Comparison of ENCODE assay signal across 8 cellular contexts in the genomic region with DNA sequence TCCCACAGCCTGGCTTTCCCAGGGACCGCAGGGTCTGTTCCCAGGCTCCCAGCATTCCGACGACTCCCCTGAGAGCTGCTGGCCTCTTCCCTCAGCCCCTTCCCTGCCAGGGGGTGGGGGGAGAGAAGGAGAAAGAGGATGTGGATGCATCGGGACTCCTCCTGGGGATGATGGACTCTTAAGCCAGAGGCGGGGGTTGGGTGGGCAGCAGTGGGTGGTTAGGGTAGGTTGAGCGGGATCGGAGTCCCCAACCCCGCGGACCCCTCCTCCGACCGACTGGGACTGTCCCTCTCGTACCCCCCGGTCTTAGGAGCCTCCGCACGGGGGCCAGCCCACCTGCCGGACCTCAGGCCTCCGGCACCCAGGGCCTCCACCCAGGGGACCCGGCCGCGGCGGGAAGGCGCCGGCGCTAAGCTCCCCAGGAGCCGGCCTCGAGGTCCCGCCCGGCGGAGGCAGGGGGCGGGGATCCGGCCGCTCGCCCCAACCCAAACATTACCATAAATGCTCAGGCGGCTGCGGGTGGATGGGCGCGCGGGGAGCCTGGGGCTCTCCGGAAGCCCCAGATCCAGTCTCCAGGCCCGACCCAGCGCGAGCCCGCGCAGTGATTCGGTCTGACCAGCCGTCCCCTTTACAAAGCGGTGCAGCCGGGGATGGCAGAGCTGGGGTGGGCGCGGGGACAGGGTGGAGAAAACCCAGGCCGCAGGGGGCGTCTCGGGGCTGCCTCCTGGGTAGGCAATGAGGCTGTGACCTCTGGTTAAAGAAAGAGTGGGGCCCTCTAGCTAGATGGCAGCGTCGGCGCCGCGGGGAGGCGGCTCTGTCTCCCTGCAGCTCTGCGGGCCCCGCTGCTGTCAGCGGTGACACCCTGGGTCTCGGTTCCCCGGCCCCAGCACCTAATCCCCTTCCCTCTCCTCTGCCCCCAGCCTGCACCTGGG. TPM values are rescaled to one million over a fixed set of nuclear protein-coding genes. Genes with fewer than 3 reads are reported as not detected.
A peak's percentile ranks its signal among the peaks of the same experiment; 100 is the strongest.
DNase-seq lines count a peak whose midpoint lies in the region; ATAC-seq lines count a peak whose summit lies in the region.

No MANE protein-coding gene starts in this region.

- no peaks in the 10 kb centered on the region for H3K9me3 Mint-ChIP-seq in T-helper 1 cell treated with Interleukin-12 subunit alpha and Interleukin-12 subunit beta and Interleukin-4 antibody, amounts not matched to agents 30 μg/mL and 1 μg/mL, for 36 hours
- H3K9me3 Mint-ChIP-seq in stimulated activated effector memory CD8-positive, alpha-beta T cell treated with anti-CD3 and anti-CD28 coated beads, Interleukin-12 subunit alpha, Interleukin-12 subunit beta, amount 100 ng/mL, for 72 hours = no peaks in the 10 kb centered on the region

- H3K4me1 Mint-ChIP-seq in T-helper 1 cell treated with Interleukin-12 subunit alpha and Interleukin-12 subunit beta and Interleukin-4 antibody, amounts not matched to agents 30 μg/mL and 1 μg/mL, for 36 hours (ENCODE audit: low read depth) = peaks cover 23% of the 10 kb centered on the region
- peaks cover 38% of the 10 kb centered on the region for H3K4me1 Mint-ChIP-seq in stimulated activated effector memory CD8-positive, alpha-beta T cell treated with anti-CD3 and anti-CD28 coated beads, Interleukin-12 subunit alpha, Interleukin-12 subunit beta, amount 100 ng/mL, for 72 hours

- ATAC-seq in activated CD4-positive, CD25-positive, alpha-beta regulatory T cell treated with anti-CD3 and anti-CD28 coated beads, Interleukin-2, amount 50 U/mL, for 24 hours = peak; percentile 49 to 63
- ATAC-seq in HG03064 (IDR thresholded peaks at IDR 0.05; ENCODE audit: low read depth, unreplicated experiment) (peak; percentile 50), left lobe of liver (peak; percentile 47)
- ATAC-seq in stimulated activated effector memory CD8-positive, alpha-beta T cell treated with anti-CD3 and anti-CD28 coated beads, Interleukin-12 subunit alpha, Interleukin-12 subunit beta, amount 100 ng/mL, for 72 hours = peak; percentile 73

- peak overlapping the region; percentile 93 for H3K27ac ChIP-seq in cingulate gyrus (ENCODE audit: low read depth, low read length)

- H3K4me3 Mint-ChIP-seq in T-helper 1 cell treated with Interleukin-12 subunit alpha and Interleukin-12 subunit beta and Interleukin-4 antibody, amounts not matched to agents 30 μg/mL and 1 μg/mL, for 36 hours = peak overlapping the region; percentile 75
- peak overlapping the region; percentile 82 for H3K4me3 Mint-ChIP-seq in stimulated activated effector memory CD8-positive, alpha-beta T cell treated with anti-CD3 and anti-CD28 coated beads, Interleukin-12 subunit alpha, Interleukin-12 subunit beta, amount 100 ng/mL, for 72 hours

- DNase-seq in activated CD4-positive, CD25-positive, alpha-beta regulatory T cell (lab: John Stamatoyannopoulos, UW) = no peak
- DNase-seq in left lobe of liver (ENCODE audit: low spot score) (peak; percentile 49), NCI-H187 treated with DMSO at 0.1 percent for 48 hours (lab: John Stamatoyannopoulos, UW) (no peak)
- DNase-seq in stimulated activated effector memory CD8-positive, alpha-beta T cell treated with anti-CD3 and anti-CD28 coated beads, Interleukin-12 subunit alpha, Interleukin-12 subunit beta, amount 100 ng/mL, for 72 hours (ENCODE audit: low spot score in 2 of 2) = peak; percentile 59 to 85

- H3K27me3 Mint-ChIP-seq in T-helper 1 cell treated with Interleukin-12 subunit alpha and Interleukin-12 subunit beta and Interleukin-4 antibody, amounts not matched to agents 30 μg/mL and 1 μg/mL, for 36 hours (ENCODE audit: low read depth) = peaks cover 25% of the 10 kb centered on the region

- peak overlapping the region; percentile 87 for H3K27ac Mint-ChIP-seq in T-helper 1 cell treated with Interleukin-12 subunit alpha and Interleukin-12 subunit beta and Interleukin-4 antibody, amounts not matched to agents 30 μg/mL and 1 μg/mL, for 36 hours
- peak overlapping the region; percentile 94 for H3K27ac Mint-ChIP-seq in stimulated activated effector memory CD8-positive, alpha-beta T cell treated with anti-CD3 and anti-CD28 coated beads, Interleukin-12 subunit alpha, Interleukin-12 subunit beta, amount 100 ng/mL, for 72 hours

- no peaks in the 10 kb centered on the region for H3K36me3 Mint-ChIP-seq in T-helper 1 cell treated with Interleukin-12 subunit alpha and Interleukin-12 subunit beta and Interleukin-4 antibody, amounts not matched to agents 30 μg/mL and 1 μg/mL, for 36 hours (ENCODE audit: low read depth)
- H3K36me3 Mint-ChIP-seq in stimulated activated effector memory CD8-positive, alpha-beta T cell treated with anti-CD3 and anti-CD28 coated beads, Interleukin-12 subunit alpha, Interleukin-12 subunit beta, amount 100 ng/mL, for 72 hours = peaks cover 5% of the 10 kb centered on the region

RNA-seq across cellular contexts. Expression of a gene that starts 3.9 kb away (rescaled TPM):
- 1.5 TPM for total RNA-seq in left lobe of liver

RNA-seq across cellular contexts. Expression of a gene that starts 13.5 kb away (rescaled TPM):
- 15.0 TPM for total RNA-seq in left lobe of liver

RNA-seq across cellular contexts. Expression of a gene that starts 19.8 kb away (rescaled TPM):
- 4.7 TPM for total RNA-seq in left lobe of liver

RNA-seq across cellular contexts. Expression of a gene that starts 25.6 kb away (rescaled TPM):
- not detected for total RNA-seq in left lobe of liver

Comparison
In these comparisons a context has a peak if more than half of its experiments do, and no peak if none do; other contexts are left out.
1. DNase-seq: peak in left lobe of liver (single experiment) and stimulated activated effector memory CD8-positive, alpha-beta T cell treated with anti-CD3 and anti-CD28 coated beads, Interleukin-12 subunit alpha, Interleukin-12 subunit beta, amount 100 ng/mL, for 72 hours (2 of 2); none in activated CD4-positive, CD25-positive, alpha-beta regulatory T cell (0 of 4) and NCI-H187 treated with DMSO at 0.1 percent for 48 hours (single experiment).
2. Peak in every context shown above with its lines, with median percentiles within 50 percentile points of each other: ATAC-seq.